20 cellular contexts compared by ENCODE assay signal in the genomic region with DNA sequence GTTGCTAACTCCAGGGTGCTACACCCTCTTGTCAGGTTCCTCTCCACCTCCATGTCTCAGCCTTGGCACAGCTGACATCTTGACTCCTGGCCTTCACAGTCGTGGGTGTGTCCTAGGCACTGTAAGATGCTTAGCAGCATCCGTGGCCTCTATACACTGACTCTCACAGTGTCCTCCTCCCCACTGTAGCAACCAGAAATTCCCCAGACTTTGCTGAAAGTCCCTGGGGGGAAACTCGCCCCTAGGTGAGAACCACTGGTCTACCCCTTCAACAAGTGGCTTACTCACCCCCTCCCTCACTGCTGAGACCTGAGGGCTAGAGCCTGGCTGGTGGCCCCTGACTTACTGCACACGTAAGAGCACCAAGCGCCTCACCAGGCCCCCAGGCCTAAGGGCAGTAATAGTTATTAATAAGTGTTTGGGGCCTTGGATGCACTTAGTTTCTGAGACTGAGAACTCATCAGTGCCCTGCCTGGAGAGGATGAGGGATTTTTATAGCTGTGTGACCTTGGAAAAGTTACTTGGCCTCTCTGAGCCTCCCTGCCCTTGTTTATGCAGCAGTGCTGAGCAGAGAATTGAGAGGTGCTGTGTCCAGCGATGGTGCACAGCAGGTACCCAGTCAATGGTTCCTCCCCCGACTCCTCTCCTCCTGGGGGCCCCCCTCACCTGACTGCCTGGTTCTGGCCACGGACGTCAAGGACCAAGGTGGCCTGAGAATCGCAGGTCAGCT.
"Had no signal": no experiment of that assay in that cellular context is flagged by ENCODE, and none has a peak within 500 bp of the region (broad histone marks: within the 10 kb centered on the region; RNA-seq: fewer than 3 reads in every experiment).

No MANE protein-coding gene starts in this region.

- H3K36me3 ChIP-seq: ascending aorta, brain microvascular endothelial cell, lower lobe of right lung, ovary, prostate gland, transverse colon, vagina had no signal

- H3K27me3 ChIP-seq: ascending aorta, brain microvascular endothelial cell, foreskin keratinocyte, ovary, transverse colon, vagina had no signal

- ATAC-seq: foreskin keratinocyte, lower lobe of right lung had no signal

- H3K4me3 Mint-ChIP-seq: activated naive CD4-positive, alpha-beta T cell treated with anti-CD3 and anti-CD28 coated beads, Interleukin-2, amount 10 ng/mL, durations not matched to agents 7 days and 5 days; neural crest cell had no signal

- H3K9me3 ChIP-seq: ascending aorta, lower lobe of right lung, ovary, prostate gland, transverse colon, vagina had no signal

- H3K4me3 ChIP-seq: ascending aorta, lower lobe of right lung, ovary, prostate gland, transverse colon, vagina had no signal

- H3K36me3 Mint-ChIP-seq: activated naive CD4-positive, alpha-beta T cell treated with anti-CD3 and anti-CD28 coated beads, Interleukin-2, amount 10 ng/mL, durations not matched to agents 7 days and 5 days; naive B cell had no signal

- H3K27ac Mint-ChIP-seq: activated naive CD4-positive, alpha-beta T cell treated with anti-CD3 and anti-CD28 coated beads, Interleukin-2, amount 10 ng/mL, durations not matched to agents 7 days and 5 days had no signal

- H3K9me3 Mint-ChIP-seq: activated naive CD4-positive, alpha-beta T cell treated with anti-CD3 and anti-CD28 coated beads, Interleukin-2, amount 10 ng/mL, durations not matched to agents 7 days and 5 days; naive B cell; neural crest cell had no signal

- H3K27ac ChIP-seq: brain microvascular endothelial cell, foreskin keratinocyte, lower lobe of right lung, ovary, prostate gland, transverse colon, vagina, VCaP had no signal

- DNase-seq: activated CD4-positive, alpha-beta T cell treated with anti-CD3 and anti-CD28 coated beads for 1 hour; activated CD4-positive, alpha-beta T cell treated with anti-CD3 and anti-CD28 coated beads, Interleukin-2, amount 50 U/mL, for 1 hour; activated effector memory CD4-positive, alpha-beta T cell treated with anti-CD3 and anti-CD28 coated beads, Interleukin-2, amount 50 U/mL, for 16 hours; activated naive CD4-positive, alpha-beta T cell treated with anti-CD3 and anti-CD28 coated beads, Interleukin-2, amount 10 ng/mL, durations not matched to agents 7 days and 5 days; brain microvascular endothelial cell; central memory CD4-positive, alpha-beta T cell; effector memory CD4-positive, alpha-beta T cell; foreskin keratinocyte; kidney; lower lobe of right lung; mesendoderm; naive B cell; ovary; stimulated activated CD4-positive, alpha-beta T cell treated with anti-CD3 and anti-CD28 coated beads, Interleukin-4, amount 100 ng/mL, for 24 hours; transverse colon had no signal

- H3K4me1 ChIP-seq: foreskin keratinocyte, lower lobe of right lung, prostate gland, transverse colon had no signal
